ENCODE assay signal across 20 cellular contexts in the genomic region with DNA sequence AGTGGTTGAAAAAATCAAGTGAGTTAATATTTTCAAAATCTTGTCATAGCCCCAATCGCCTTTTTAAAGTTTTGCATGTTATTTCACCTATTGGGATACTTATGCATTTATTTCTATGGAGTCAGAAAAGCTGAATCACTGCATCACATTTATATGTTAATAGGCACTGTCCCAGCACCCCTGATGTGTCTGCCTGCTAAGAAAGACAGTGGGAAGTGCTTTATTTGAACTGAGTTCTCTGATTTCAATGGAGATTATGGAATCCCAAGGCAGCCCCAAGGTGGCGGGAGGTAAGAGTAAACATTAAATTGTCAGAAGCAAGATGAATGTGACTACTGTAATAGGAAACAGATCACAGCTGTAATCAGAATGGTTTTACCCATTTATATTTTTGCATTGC.
DNase-seq lines count a peak whose midpoint lies in the region; ATAC-seq lines count a peak whose summit lies in the region.
"Had no signal": no experiment of that assay in that cellular context is flagged by ENCODE, and none has a peak within 500 bp of the region (broad histone marks: within the 10 kb centered on the region; RNA-seq: fewer than 3 reads in every experiment).

No MANE protein-coding gene starts in this region.

- DNase-seq in NCI-H2081 (lab: John Stamatoyannopoulos, UW) (peak; percentile 2 to 32), NCI-H2081 treated with DMSO at 0.1 percent for 48 hours (lab: John Stamatoyannopoulos, UW) (no peak), H7 (peak; percentile 1), NCI-H69 (lab: John Stamatoyannopoulos, UW) (peak; percentile 96), cardiac septum (ENCODE audit: low spot score) (no peak), HT-29 (ENCODE audit: low spot score) (no peak)
- no peak for DNase-seq in stimulated activated naive CD8-positive, alpha-beta T cell treated with anti-CD3 and anti-CD28 coated beads, Interleukin-15, Interleukin-2, amounts not matched to agents 100 U/mL and 50 U/mL, for 24 hours
- DNase-seq: 8988T, DMS79, NCI-H1105, NCI-H187, NCI-H510A, NCI-H82, OCI-M1, T-helper 1 cell had no signal

- no peak overlapping the region for H3K4me3 ChIP-seq in H7 (ENCODE audit: insufficient read depth, low read depth, low read length)
- H3K4me3 ChIP-seq in iPS-20b (ENCODE audit: low read length), result peak overlapping the region; percentile 19
- H3K4me3 ChIP-seq: SJSA1 had no signal

- H3K27me3 ChIP-seq in H7 (ENCODE audit: control insufficient read depth, insufficient read depth, low read length) (no peaks in the 10 kb centered on the region), iPS-20b (ENCODE audit: insufficient read depth, low read length) (no peaks in the 10 kb centered on the region)
- H3K27me3 ChIP-seq: SJSA1 had no signal

- intact Hi-C loops in cardiac septum (cut with DNase I), result no loop called here

- H3K27ac ChIP-seq in iPS-20b (ENCODE audit: low read length), result peak overlapping the region; percentile 35
- H3K27ac ChIP-seq: C4-2B, SJSA1 had no signal

- no peak overlapping the region for H3K9ac ChIP-seq in iPS-20b (ENCODE audit: low read depth, low read length)

- H3K9me3 ChIP-seq in iPS-20b (ENCODE audit: insufficient read depth, low read depth, low read length), result no peaks in the 10 kb centered on the region; the same call in 1 of the 2 replicates
- H3K9me3 ChIP-seq: SJSA1 had no signal

- H3K4me1 ChIP-seq in iPS-20b (ENCODE audit: insufficient read depth, low read length), result peaks cover 13% of the 10 kb centered on the region; the same call in 1 of the 2 replicates
- H3K4me1 ChIP-seq: SJSA1 had no signal

- no peak for ATAC-seq in stimulated activated naive CD8-positive, alpha-beta T cell treated with anti-CD3 and anti-CD28 coated beads, Interleukin-15, Interleukin-2, amounts not matched to agents 100 U/mL and 50 U/mL, for 24 hours
- ATAC-seq: HCT116, Right ventricle myocardium inferior had no signal

- H3K36me3 ChIP-seq in H7 (replicated peaks; ENCODE audit: control insufficient read depth, insufficient read depth, low read length) (no peaks in the 10 kb centered on the region), iPS-20b (ENCODE audit: insufficient read depth, low read depth, low read length) (no peaks in the 10 kb centered on the region)
- H3K36me3 ChIP-seq: SJSA1 had no signal

Comparison
In these comparisons a context has a peak if more than half of its experiments do, and no peak if none do; other contexts are left out.
1. DNase-seq: peak in NCI-H2081 (2 of 2), H7 (single experiment) and NCI-H69 (single experiment); none in NCI-H2081 treated with DMSO at 0.1 percent for 48 hours (single experiment), cardiac septum (single experiment), HT-29 (single experiment) and stimulated activated naive CD8-positive, alpha-beta T cell treated with anti-CD3 and anti-CD28 coated beads, Interleukin-15, Interleukin-2, amounts not matched to agents 100 U/mL and 50 U/mL, for 24 hours (single experiment).